ENCODE assay signal across 14 cellular contexts in genomic region chr2:157831573-157832315, GRCh38. TPM values are rescaled to one million over a fixed set of nuclear protein-coding genes. Genes with fewer than 3 reads are reported as not detected.
A peak's percentile ranks its signal among the peaks of the same experiment; 100 is the strongest.
DNase-seq lines count a peak whose midpoint lies in the region; ATAC-seq and TF ChIP-seq lines count a peak whose summit lies in the region.
"Had no signal": no experiment of that assay in that cellular context is flagged by ENCODE, and none has a peak within 500 bp of the region (broad histone marks: within the 10 kb centered on the region; RNA-seq: fewer than 3 reads in every experiment).

No MANE protein-coding gene starts in this region.

- H3K56ac ChIP-seq in H9 (ENCODE audit: insufficient read length, low read depth, low read length) = no peak overlapping the region

- no peaks in the 10 kb centered on the region for H3K79me1 ChIP-seq in H9 (ENCODE audit: insufficient read depth, low read depth, low read length, poor library complexity, severe bottlenecking)

- H3K4me3 Mint-ChIP-seq in H9 (no peak overlapping the region), brain (no peak overlapping the region), T-cell (no peak overlapping the region)
- no peak overlapping the region for H3K4me3 Mint-ChIP-seq in activated CD8-positive, alpha-beta memory T cell treated with anti-CD3 and anti-CD28 coated beads, Interleukin-2, amount 10 ng/mL, durations not matched to agents 7 days and 5 days
- H3K4me3 Mint-ChIP-seq: naive B cell; stimulated activated naive CD8-positive, alpha-beta T cell treated with anti-CD3 and anti-CD28 coated beads, Interleukin-15, amount 100 ng/mL, for 72 hours had no signal

- no peaks in the 10 kb centered on the region for H3K9me3 ChIP-seq in H9 (ENCODE audit: control insufficient read depth, low read depth, low read length)
- H3K9me3 ChIP-seq in right atrium auricular region = no peaks in the 10 kb centered on the region
- no peaks in the 10 kb centered on the region for H3K9me3 ChIP-seq in skeletal muscle satellite cell (replicated peaks; ENCODE audit: low read length)

- H3K27ac Mint-ChIP-seq in H9 = peak overlapping the region; percentile 30 to 67 (median 66); a peak in 5 of 7 replicates
- H3K27ac Mint-ChIP-seq in brain = peak overlapping the region in 4 of 5 experiments; percentile 14 to 94 (median 91)
- no peak overlapping the region for H3K27ac Mint-ChIP-seq in T-cell
- no peak overlapping the region for H3K27ac Mint-ChIP-seq in activated CD8-positive, alpha-beta memory T cell treated with anti-CD3 and anti-CD28 coated beads, Interleukin-2, amount 10 ng/mL, durations not matched to agents 7 days and 5 days
- H3K27ac Mint-ChIP-seq: stimulated activated naive CD8-positive, alpha-beta T cell treated with anti-CD3 and anti-CD28 coated beads, Interleukin-15, amount 100 ng/mL, for 72 hours had no signal

- no peak overlapping the region for H3K14ac ChIP-seq in H9 (ENCODE audit: insufficient read depth, low read length)

- no peak overlapping the region for H2BK12ac ChIP-seq in H9 (ENCODE audit: insufficient read length, low read depth, low read length)

- no peak overlapping the region for H4K8ac ChIP-seq in H9 (replicated peaks; ENCODE audit: insufficient read length, low read depth, low read length)

- H3K27me3 ChIP-seq in H9 (ENCODE audit: insufficient read depth, low read length) = no peaks in the 10 kb centered on the region
- no peaks in the 10 kb centered on the region for H3K27me3 ChIP-seq in right atrium auricular region
- H3K27me3 ChIP-seq in skeletal muscle satellite cell (ENCODE audit: control insufficient read depth, insufficient read depth, low read length) = no peaks in the 10 kb centered on the region

- no peak overlapping the region for H3K4ac ChIP-seq in H9 (ENCODE audit: low read depth, low read length)

- H2BK15ac ChIP-seq in H9 (ENCODE audit: low read depth, low read length) = no peak overlapping the region

- no CpG with 5 or more reads among the region's 3 CpGs for WGBS in H9 (ENCODE audit: extremely low coverage, insufficient read length, low lambda C conversion rate)

- H3K9me3 Mint-ChIP-seq in H9 (no peaks in the 10 kb centered on the region), brain (peaks cover 0 to 6% (median 0%) of the 10 kb centered on the region in 5 experiments), T-cell (no peaks in the 10 kb centered on the region)
- peaks cover 3% of the 10 kb centered on the region for H3K9me3 Mint-ChIP-seq in activated CD8-positive, alpha-beta memory T cell treated with anti-CD3 and anti-CD28 coated beads, Interleukin-2, amount 10 ng/mL, durations not matched to agents 7 days and 5 days (ENCODE audit: low read depth)
- H3K9me3 Mint-ChIP-seq: activated T-helper 2 cell treated with anti-CD3 and anti-CD28 coated beads, Interferon-gamma antibody, Interleukin-2, Interleukin-4, amounts not matched to agents 10 μg/mL and 5 μg/mL and 100 μg/mL, durations not matched to agents 14 hours and 24 hours and 36 hours had no signal

- TF ChIP-seq CTCF in H9 (conservative IDR thresholded peaks at IDR 0.05) (no peak), brain (conservative IDR thresholded peaks at IDR 0.05) (no peak), right atrium auricular region (IDR thresholded peaks at IDR 0.05) (no peak)

- CTCF ChIA-PET in T-cell (lab: Charles Lee) = no interaction called here
- CTCF ChIA-PET in activated CD8-positive, alpha-beta memory T cell treated with anti-CD3 and anti-CD28 coated beads, Interleukin-2, amount 10 ng/mL, durations not matched to agents 7 days and 5 days (lab: Charles Lee) = no interaction called here

- no peak overlapping the region for H2BK20ac ChIP-seq in H9 (ENCODE audit: low read depth, low read length, poor library complexity, severe bottlenecking)

- no peak overlapping the region for H3T11ph ChIP-seq in H9 (ENCODE audit: low read length)

- H3K23me2 ChIP-seq in H9 (ENCODE audit: insufficient read length, low read depth, low read length, poor library complexity, severe bottlenecking) = no peaks in the 10 kb centered on the region

- H2BK5ac ChIP-seq in H9 (ENCODE audit: insufficient read length, low read length) = no peak overlapping the region

- H3K4me1 Mint-ChIP-seq in H9 = peaks cover 43 to 44% of the 10 kb centered on the region in 2 experiments
- peaks cover 54% of the 10 kb centered on the region for H3K4me1 Mint-ChIP-seq in brain
- H3K4me1 Mint-ChIP-seq in T-cell = peaks cover 37 to 45% (median 37%) of the 10 kb centered on the region in 3 donors
- peaks cover 21% of the 10 kb centered on the region for H3K4me1 Mint-ChIP-seq in activated CD8-positive, alpha-beta memory T cell treated with anti-CD3 and anti-CD28 coated beads, Interleukin-2, amount 10 ng/mL, durations not matched to agents 7 days and 5 days

- H4K20me1 ChIP-seq in H9 (ENCODE audit: control insufficient read depth, insufficient read depth, insufficient read length) = no peaks in the 10 kb centered on the region

- H3K27me3 Mint-ChIP-seq in H9 (ENCODE audit: low read depth) (no peaks in the 10 kb centered on the region), brain (peaks cover 4% of the 10 kb centered on the region), T-cell (no peaks in the 10 kb centered on the region)
- H3K27me3 Mint-ChIP-seq in activated CD8-positive, alpha-beta memory T cell treated with anti-CD3 and anti-CD28 coated beads, Interleukin-2, amount 10 ng/mL, durations not matched to agents 7 days and 5 days = no peaks in the 10 kb centered on the region
- H3K27me3 Mint-ChIP-seq: naive B cell; stimulated activated naive CD8-positive, alpha-beta T cell treated with anti-CD3 and anti-CD28 coated beads, Interleukin-15, amount 100 ng/mL, for 72 hours had no signal

- no peak overlapping the region for H3K27ac ChIP-seq in H9 (ENCODE audit: insufficient read length, low read depth, low read length)
- H3K27ac ChIP-seq in right atrium auricular region = peak overlapping the region; percentile 82 to 88
- H3K27ac ChIP-seq: C4-2B, VCaP had no signal

- ATAC-seq in T-cell (replicated peaks in 1 of 4) = no peak
- no peak for ATAC-seq in activated CD8-positive, alpha-beta memory T cell treated with anti-CD3 and anti-CD28 coated beads, Interleukin-2, amount 10 ng/mL, durations not matched to agents 7 days and 5 days
- ATAC-seq: stimulated activated naive CD8-positive, alpha-beta T cell treated with anti-CD3 and anti-CD28 coated beads, Interleukin-15, amount 100 ng/mL, for 72 hours had no signal

- H2AK5ac ChIP-seq in H9 (ENCODE audit: insufficient read length, low read length) = no peak overlapping the region

- H3K36me3 ChIP-seq in right atrium auricular region (no peaks in the 10 kb centered on the region), skeletal muscle satellite cell (ENCODE audit: insufficient read depth, low read length) (peaks cover 4% of the 10 kb centered on the region)

- no peak overlapping the region for H2AFZ ChIP-seq in H9 (ENCODE audit: low read length)

- H4K5ac ChIP-seq in H9 (ENCODE audit: insufficient read length, low read depth, low read length) = no peak overlapping the region

- no peak overlapping the region for H3K4me2 ChIP-seq in H9 (ENCODE audit: insufficient read depth, insufficient read length, low read length)
- peak overlapping the region; percentile 66 for H3K4me2 ChIP-seq in skeletal muscle satellite cell (ENCODE audit: low read length)

- POLR2A ChIA-PET in T-cell (lab: Charles Lee) = no interaction called here

- no peak overlapping the region for H2BK120ac ChIP-seq in H9 (ENCODE audit: low read depth, low read length, poor library complexity, severe bottlenecking)

- H4K91ac ChIP-seq in H9 (ENCODE audit: insufficient read length, low read depth, low read length) = no peak overlapping the region

- H3K18ac ChIP-seq in H9 (ENCODE audit: insufficient read length, low read depth, low read length) = no peak overlapping the region

- H3K9ac ChIP-seq in H9 (ENCODE audit: extremely low read depth, insufficient read length, low read length) = no peak overlapping the region
- H3K9ac ChIP-seq in skeletal muscle satellite cell (ENCODE audit: low read depth, low read length) = peak overlapping the region; percentile 55

- H3K4me1 ChIP-seq in H9 (ENCODE audit: insufficient read depth, low read length) (peaks cover 12% of the 10 kb centered on the region), right atrium auricular region (peaks cover 0 to 29% of the 10 kb centered on the region in 2 donors), skeletal muscle satellite cell (ENCODE audit: control insufficient read depth, insufficient read depth, low read length) (peaks cover 26% of the 10 kb centered on the region)

- no peak for DNase-seq in H9
- DNase-seq in right atrium auricular region (ENCODE audit: low spot score) = no peak
- DNase-seq in T-cell = no peak
- no peak for DNase-seq in activated CD8-positive, alpha-beta memory T cell treated with anti-CD3 and anti-CD28 coated beads, Interleukin-2, amount 10 ng/mL, durations not matched to agents 7 days and 5 days
- DNase-seq in Ammon's horn (ENCODE audit: low spot score) = no peak
- no peak for DNase-seq in ecto neural progenitor cell (ENCODE audit: low spot score)
- DNase-seq: naive B cell; stimulated activated CD4-positive, alpha-beta T cell treated with anti-CD3 and anti-CD28 coated beads, Interleukin-4, amount 100 ng/mL, for 1 hour; stimulated activated naive CD8-positive, alpha-beta T cell treated with anti-CD3 and anti-CD28 coated beads, Interleukin-15, amount 100 ng/mL, for 72 hours had no signal

- H3K79me2 ChIP-seq in H9 (ENCODE audit: insufficient read depth, low read length) = no peaks in the 10 kb centered on the region; the same call in 1 of the 2 replicates

- H3K4me3 ChIP-seq in right atrium auricular region (no peak overlapping the region), skeletal muscle satellite cell (ENCODE audit: low read length) (peak overlapping the region; percentile 25)

- H3K36me3 Mint-ChIP-seq in H9 (ENCODE audit: insufficient read depth in 1 of 3, low read depth in 3 of 3) (no peaks in the 10 kb centered on the region), brain (peaks cover 11% of the 10 kb centered on the region), T-cell (peaks cover 15% of the 10 kb centered on the region)
- H3K36me3 Mint-ChIP-seq in activated CD8-positive, alpha-beta memory T cell treated with anti-CD3 and anti-CD28 coated beads, Interleukin-2, amount 10 ng/mL, durations not matched to agents 7 days and 5 days = peaks cover 27% of the 10 kb centered on the region

- H3K23ac ChIP-seq in H9 (ENCODE audit: insufficient read length, low read depth, low read length) = no peak overlapping the region

RNA-seq across cellular contexts. Expression of gene ACVR1, which starts 44.4 kb away (rescaled TPM):
- total RNA-seq in H9 (2021) (21.2 and 25.1 TPM in 2 replicates), right atrium auricular region (10 to 100 TPM; 34.5 to 36.8 TPM), T-cell (10 to 100 TPM; 18.3 to 31.5 (median 25.1) TPM)
- 14.2 TPM for polyA plus RNA-seq in brain (ENCODE audit: insufficient read depth, low read depth, low replicate concordance)
- total RNA-seq in skeletal muscle satellite cell (2012; rRNA removed) = 23.3 and 24.0 TPM in 2 replicates
- total RNA-seq in activated CD8-positive, alpha-beta memory T cell treated with anti-CD3 and anti-CD28 coated beads, Interleukin-2, amount 10 ng/mL, durations not matched to agents 7 days and 5 days = 10 to 100 TPM; 18.7 to 19.4 TPM

Comparison
In these comparisons a context has a peak if more than half of its experiments do, and no peak if none do; other contexts are left out.
1. H3K27ac Mint-ChIP-seq: peak in H9 (3 of 3) and brain (4 of 5); none in T-cell (0 of 2) and activated CD8-positive, alpha-beta memory T cell treated with anti-CD3 and anti-CD28 coated beads, Interleukin-2, amount 10 ng/mL, durations not matched to agents 7 days and 5 days (single experiment).